ENCODE assay signal across 35 cellular contexts in genomic region chr1:100284591-100284990, GRCh38.
"Had no signal": no experiment of that assay in that cellular context is flagged by ENCODE, and none has a peak within 500 bp of the region (broad histone marks: within the 10 kb centered on the region; RNA-seq: fewer than 3 reads in every experiment).

No MANE protein-coding gene starts in this region.

- H3K9me3 ChIP-seq: MG63 had no signal

- H3K4me3 ChIP-seq: MG63 had no signal

- H3K4me2 ChIP-seq: KMS-11 had no signal

- H3K27me3 ChIP-seq: MG63 had no signal

- H3K9ac ChIP-seq: KMS-11 had no signal

- H3K27ac ChIP-seq: KMS-11 had no signal

- DNase-seq: Karpas-422, Kasumi-1, KG1, MG63, MM.1S, MV-4-11, NCI-H1048, NCI-H1092, NCI-H1092 treated with DMSO at 0.1 percent for 48 hours, NCI-H1105, NCI-H1105 treated with DMSO at 0.1 percent for 48 hours, NCI-H1417, NCI-H1417 treated with DMSO at 0.1 percent for 48 hours, NCI-H1436, NCI-H1436 treated with DMSO at 0.1 percent for 48 hours, NCI-H146, NCI-H1694, NCI-H1694 treated with DMSO at 0.1 percent for 48 hours, NCI-H187, NCI-H187 treated with DMSO at 0.1 percent for 48 hours, NCI-H1930, NCI-H2029, NCI-H2029 treated with DMSO at 0.1 percent for 48 hours, NCI-H2081, NCI-H2081 treated with DMSO at 0.1 percent for 48 hours, NCI-H2107, NCI-H2171, NCI-H2171 treated with DMSO at 0.1 percent for 48 hours, NCI-H2227 treated with DMSO at 0.1 percent for 48 hours, NCI-H226, NCI-H345, NCI-H446, NCI-H446 treated with DMSO at 0.1 percent for 48 hours, NCI-H510A had no signal
